Comparison of ENCODE assay signal across 10 cellular contexts in genomic region chr4:83054928-83055327, GRCh38. TPM values are rescaled to one million over a fixed set of nuclear protein-coding genes. Genes with fewer than 3 reads are reported as not detected.
A peak's percentile ranks its signal among the peaks of the same experiment; 100 is the strongest.
DNase-seq lines count a peak whose midpoint lies in the region; ATAC-seq and TF ChIP-seq lines count a peak whose summit lies in the region.
"Had no signal": no experiment of that assay in that cellular context is flagged by ENCODE, and none has a peak within 500 bp of the region (broad histone marks: within the 10 kb centered on the region; RNA-seq: fewer than 3 reads in every experiment).

No MANE protein-coding gene starts in this region.

- TF ChIP-seq CTCF in HCT116 (IDR thresholded peaks at IDR 0.05 in 2 of 3, conservative IDR thresholded peaks at IDR 0.05 in 1 of 3; ENCODE audit: borderline replicate concordance in 1 of 3, insufficient read depth in 1 of 3, low read depth in 2 of 3, low read length in 2 of 3) (peak; percentile 28 to 60 (median 57); a peak in 5 of 6 replicates), ovary (IDR thresholded peaks at IDR 0.05) (no peak)

- H3K36me3 ChIP-seq in HCT116 (ENCODE audit: control insufficient read depth in 1 of 2, insufficient read depth in 2 of 2, low read length in 2 of 2) (peaks cover 5 to 6% of the 10 kb centered on the region in 2 experiments; a peak in 1 of 4 replicates), adipocyte (ENCODE audit: control insufficient read depth, insufficient read depth, low read length, severe bottlenecking) (peaks cover 56% of the 10 kb centered on the region), ovary (no peaks in the 10 kb centered on the region)

- BruUV-seq in HCT116 (replicated peaks; lab: Mats Ljungman, UMichigan) = no TSS peak

- H3K9me3 ChIP-seq in HCT116 (ENCODE audit: control insufficient read depth in 1 of 2, insufficient read depth in 1 of 2, low read depth in 1 of 2, low read length in 2 of 2) (no peaks in the 10 kb centered on the region), adipocyte (ENCODE audit: control insufficient read depth, low read length) (no peaks in the 10 kb centered on the region), ovary (no peaks in the 10 kb centered on the region)

- peak; percentile 18 for DNase-seq in COLO829 (ENCODE audit: low spot score)
- DNase-seq in HCT116 (ENCODE audit: low read depth, low spot score) = peak; percentile 10
- DNase-seq in adipocyte (ENCODE audit: low read depth) = peak; percentile 37
- peak; percentile 10 for DNase-seq in left kidney (ENCODE audit: low read depth, low spot score)
- DNase-seq in NCI-H2227 (lab: John Stamatoyannopoulos, UW; ENCODE audit: unreplicated experiment) = no peak
- DNase-seq in ovary = no peak
- DNase-seq in dedifferentiated amniotic fluid mesenchymal stem cell (ENCODE audit: extremely low spot score) = no peak
- DNase-seq: amniotic stem cell had no signal

- no peaks in the 10 kb centered on the region for H3K79me2 ChIP-seq in HCT116 (ENCODE audit: insufficient read depth, low read length)

- H3K9ac ChIP-seq in HCT116 (ENCODE audit: low read length) = no peak overlapping the region
- no peak overlapping the region for H3K9ac ChIP-seq in adipocyte (ENCODE audit: low read length)

- H3K4me3 ChIP-seq in HCT116 (replicated peaks in 1 of 2; ENCODE audit: low read depth in 1 of 2, low read length in 2 of 2) (no peak overlapping the region), adipocyte (ENCODE audit: low read length) (no peak overlapping the region), ovary (no peak overlapping the region)
- H3K4me3 ChIP-seq: lung had no signal

- H3K27me3 ChIP-seq in HCT116 (ENCODE audit: insufficient read depth, low read length) = no peaks in the 10 kb centered on the region
- no peaks in the 10 kb centered on the region for H3K27me3 ChIP-seq in adipocyte (replicated peaks; ENCODE audit: control insufficient read depth, insufficient read depth, low read length)
- no peaks in the 10 kb centered on the region for H3K27me3 ChIP-seq in ovary

- CTCF ChIA-PET in HCT116 (lab: Charles Lee) = interaction anchor here (1.0 to 2.4 kb wide), 4 partner anchors 20 to 227 kb away, joined by 3 to 20 read pairs (median 6); partner anchors contain the start of gene COPS4

- RAD21 ChIA-PET in HCT116 (lab: Charles Lee; ENCODE audit: low non-redundant PET in 1 of 2, low total read pairs in 2 of 2, uncharacterized antibody in 2 of 2, unreplicated experiment in 2 of 2) = interaction anchor here in 1 of 2 experiments (0.7 kb wide), 1 partner anchor 206 kb away, joined by 3 read pairs; no protein-coding TSS in a partner anchor

- no peak overlapping the region for H3K27ac ChIP-seq in HCT116 (ENCODE audit: low read depth, low read length)
- no peak overlapping the region for H3K27ac ChIP-seq in ovary

- H3K4me2 ChIP-seq in HCT116 (ENCODE audit: low read length) = no peak overlapping the region

- H4K20me1 ChIP-seq in HCT116 (ENCODE audit: insufficient read depth) = no peaks in the 10 kb centered on the region

- H3K9me2 ChIP-seq in HCT116 (ENCODE audit: insufficient read depth) = no peaks in the 10 kb centered on the region

- ATAC-seq in HCT116 = peak; percentile 47
- no peak for ATAC-seq in GM21529 (IDR thresholded peaks at IDR 0.05; ENCODE audit: unreplicated experiment)

- TF ChIP-seq POLR2A in HCT116 (IDR thresholded peaks at IDR 0.05; ENCODE audit: borderline replicate concordance, extremely low read depth, insufficient read depth, insufficient read length) (no peak), ovary (IDR thresholded peaks at IDR 0.05) (no peak)

- intact Hi-C loops in HCT116 (cut with micrococcal nuclease) (loop anchor here (1.0 kb wide), 2 partner anchors 205 to 227 kb away; no protein-coding TSS in a partner anchor), ovary (cut with DNase I) (no loop called here)

- H3K4me1 ChIP-seq in HCT116 (ENCODE audit: control insufficient read depth in 1 of 2, insufficient read depth in 2 of 2, low read length in 2 of 2) = no peaks in the 10 kb centered on the region
- no peaks in the 10 kb centered on the region for H3K4me1 ChIP-seq in adipocyte (ENCODE audit: control insufficient read depth, insufficient read depth, low read length)
- no peaks in the 10 kb centered on the region for H3K4me1 ChIP-seq in ovary (ENCODE audit: insufficient read depth)

- no peak for TF ChIP-seq EP300 in ovary (IDR thresholded peaks at IDR 0.05)

- POLR2A ChIA-PET in HCT116 (lab: Charles Lee) = interaction anchor here (1.4 kb wide), 1 partner anchor 230 kb away, joined by 4 read pairs; the partner anchor contains the start of gene COQ2

- H2AFZ ChIP-seq in HCT116 (ENCODE audit: low read depth, low read length, poor library complexity, severe bottlenecking) = no peak overlapping the region

- peak; percentile 69 for TF ChIP-seq RAD21 in HCT116 (IDR thresholded peaks at IDR 0.05; ENCODE audit: low read depth)

TF ChIP-seq in HCT116, 20 proteins besides CTCF, POLR2A, EP300 and RAD21:
- no peak for TF ChIP-seq SIN3A (IDR thresholded peaks at IDR 0.05; ENCODE audit: low read depth)
- TF ChIP-seq EZH2phosphoT487 (IDR thresholded peaks at IDR 0.05; ENCODE audit: borderline replicate concordance) = no peak
- TF ChIP-seq, protein P1, sequence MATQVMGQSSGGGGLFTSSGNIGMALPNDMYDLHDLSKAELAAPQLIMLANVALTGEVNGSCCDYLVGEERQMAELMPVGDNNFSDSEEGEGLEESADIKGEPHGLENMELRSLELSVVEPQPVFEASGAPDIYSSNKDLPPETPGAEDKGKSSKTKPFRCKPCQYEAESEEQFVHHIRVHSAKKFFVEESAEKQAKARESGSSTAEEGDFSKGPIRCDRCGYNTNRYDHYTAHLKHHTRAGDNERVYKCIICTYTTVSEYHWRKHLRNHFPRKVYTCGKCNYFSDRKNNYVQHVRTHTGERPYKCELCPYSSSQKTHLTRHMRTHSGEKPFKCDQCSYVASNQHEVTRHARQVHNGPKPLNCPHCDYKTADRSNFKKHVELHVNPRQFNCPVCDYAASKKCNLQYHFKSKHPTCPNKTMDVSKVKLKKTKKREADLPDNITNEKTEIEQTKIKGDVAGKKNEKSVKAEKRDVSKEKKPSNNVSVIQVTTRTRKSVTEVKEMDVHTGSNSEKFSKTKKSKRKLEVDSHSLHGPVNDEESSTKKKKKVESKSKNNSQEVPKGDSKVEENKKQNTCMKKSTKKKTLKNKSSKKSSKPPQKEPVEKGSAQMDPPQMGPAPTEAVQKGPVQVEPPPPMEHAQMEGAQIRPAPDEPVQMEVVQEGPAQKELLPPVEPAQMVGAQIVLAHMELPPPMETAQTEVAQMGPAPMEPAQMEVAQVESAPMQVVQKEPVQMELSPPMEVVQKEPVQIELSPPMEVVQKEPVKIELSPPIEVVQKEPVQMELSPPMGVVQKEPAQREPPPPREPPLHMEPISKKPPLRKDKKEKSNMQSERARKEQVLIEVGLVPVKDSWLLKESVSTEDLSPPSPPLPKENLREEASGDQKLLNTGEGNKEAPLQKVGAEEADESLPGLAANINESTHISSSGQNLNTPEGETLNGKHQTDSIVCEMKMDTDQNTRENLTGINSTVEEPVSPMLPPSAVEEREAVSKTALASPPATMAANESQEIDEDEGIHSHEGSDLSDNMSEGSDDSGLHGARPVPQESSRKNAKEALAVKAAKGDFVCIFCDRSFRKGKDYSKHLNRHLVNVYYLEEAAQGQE (IDR thresholded peaks at IDR 0.05; ENCODE audit: low read depth) = no peak
- no peak for TF ChIP-seq SP1 (IDR thresholded peaks at IDR 0.05; ENCODE audit: low read depth)
- no peak for TF ChIP-seq ZBTB33 (IDR thresholded peaks at IDR 0.05; ENCODE audit: extremely low read depth, insufficient replicate concordance, low read length)

RNA-seq across cellular contexts. Expression of gene COPS4, which starts 19.9 kb away (rescaled TPM):
- total RNA-seq in HCT116 (2021; ENCODE audit: unreplicated experiment) (28.6 TPM), ovary (10 to 100 TPM; 30.7 to 43.2 (median 34.1) TPM)
- 17.5 and 26.0 TPM in 2 replicates for polyA plus RNA-seq in HCT116 (2012)
- 10 to 100 TPM; 32.4 to 45.3 TPM for polyA plus RNA-seq in ovary

RNA-seq across cellular contexts. Expression of gene LIN54, which starts 44.3 kb away (rescaled TPM):
- total RNA-seq in HCT116 (2021; ENCODE audit: unreplicated experiment) = 15.6 TPM
- 6.8 and 7.4 TPM in 2 replicates for polyA plus RNA-seq in HCT116 (2012)
- total RNA-seq in ovary = 10 to 100 TPM in 1 of 7 donors, 1 to 10 TPM in 6; 5.6 to 10.0 (median 8.0) TPM
- 1 to 10 TPM; 3.8 to 7.4 TPM for polyA plus RNA-seq in ovary

RNA-seq across cellular contexts. Expression of gene PLAC8, which starts 59.6 kb away (rescaled TPM):
- total RNA-seq in HCT116 (2021; ENCODE audit: unreplicated experiment) (0.61 TPM), ovary (10 to 100 TPM in 1 of 7 donors, 1 to 10 TPM in 4, under 1 TPM in 2; 0.40 to 15.4 (median 1.9) TPM)
- polyA plus RNA-seq in HCT116 (2012) = 0.17 and 0.57 TPM in 2 replicates
- polyA plus RNA-seq in ovary = 1 to 10 TPM in 1 of 2 donors, under 1 TPM in 1; 0.67 to 3.5 TPM

Comparison
In these comparisons a context has a peak if more than half of its experiments do, and no peak if none do; other contexts are left out.
1. DNase-seq: peak in COLO829 (single experiment), HCT116 (single experiment), adipocyte (single experiment) and left kidney (single experiment); none in NCI-H2227 (single experiment), ovary (0 of 5) and dedifferentiated amniotic fluid mesenchymal stem cell (single experiment).
2. CTCF ChIP-seq: peak in HCT116 (3 of 3); none in ovary (0 of 3).